1 cellular context compared by ENCODE assay signal in the genomic region with DNA sequence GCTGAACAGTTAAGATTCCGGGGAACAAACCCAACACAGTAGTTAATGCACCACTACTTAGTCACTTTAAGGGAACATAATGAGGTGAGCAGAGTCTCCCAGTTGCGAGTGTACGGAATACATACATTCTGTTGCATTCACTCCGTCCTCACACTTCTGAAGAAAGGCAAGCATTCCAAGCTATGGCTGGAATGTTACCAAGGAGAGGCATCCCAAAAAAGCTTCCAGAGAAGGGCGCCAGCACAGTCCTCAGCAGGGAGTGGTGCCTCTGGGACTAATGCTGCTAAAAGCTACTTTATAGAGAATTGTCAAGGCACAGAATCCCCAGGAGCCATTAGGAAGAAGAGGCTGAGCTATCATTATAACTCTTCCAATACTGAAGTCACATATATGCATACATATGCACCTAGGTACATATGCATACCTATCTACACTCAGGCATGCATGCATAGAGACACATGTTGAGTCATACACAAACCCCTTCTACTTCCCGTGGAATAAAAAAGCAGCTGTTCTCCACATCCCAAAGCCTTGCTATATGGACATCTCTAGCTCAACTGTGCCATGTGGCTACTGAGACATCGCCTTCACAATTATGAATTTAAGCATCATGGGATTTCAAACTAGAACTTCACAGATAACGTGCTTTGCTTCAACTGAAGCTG.
TF ChIP-seq lines count a peak whose summit lies in the region.

No MANE protein-coding gene starts in this region.

TF ChIP-seq in H1, 55 proteins besides CTCF, POLR2A, EP300 and RAD21:
- TF ChIP-seq EZH2 (IDR thresholded peaks at IDR 0.05; ENCODE audit: low read depth, low read length, severe bottlenecking) (no peak), TEAD4 (IDR thresholded peaks at IDR 0.05; ENCODE audit: low read depth, low read length) (peak; percentile 78)
